ENCODE assay signal across 13 cellular contexts in the genomic region with DNA sequence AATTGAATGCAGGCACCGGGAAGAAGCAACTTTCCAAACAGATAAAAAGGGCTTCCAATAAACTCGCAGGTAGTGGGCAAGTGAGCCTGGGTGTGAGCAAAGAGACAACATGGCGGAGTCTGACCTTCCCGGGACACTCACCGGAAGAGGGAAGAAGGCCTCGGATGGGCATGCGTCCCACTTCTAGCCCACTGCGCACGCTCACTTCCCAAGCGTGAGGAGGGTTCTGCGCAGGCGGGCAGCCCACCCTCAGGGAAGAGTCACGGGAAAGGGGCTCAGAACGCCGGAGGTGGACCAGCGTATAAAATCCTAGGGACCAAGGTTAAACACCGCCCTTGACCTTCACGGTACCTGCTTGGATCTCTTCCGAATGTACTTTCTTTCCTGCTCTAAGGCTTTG.
A peak's percentile ranks its signal among the peaks of the same experiment; 100 is the strongest.
DNase-seq lines count a peak whose midpoint lies in the region; ATAC-seq and TF ChIP-seq lines count a peak whose summit lies in the region.
"Had no signal": no experiment of that assay in that cellular context is flagged by ENCODE, and none has a peak within 500 bp of the region (broad histone marks: within the 10 kb centered on the region; RNA-seq: fewer than 3 reads in every experiment).

No MANE protein-coding gene starts in this region.

- H3K9me3 ChIP-seq in endodermal cell (ENCODE audit: control insufficient read depth, low read length): no peaks in the 10 kb centered on the region

- H3K27me3 Mint-ChIP-seq in endodermal cell (ENCODE audit: insufficient read depth): peaks cover 6% of the 10 kb centered on the region
- peaks cover 43% of the 10 kb centered on the region for H3K27me3 Mint-ChIP-seq in osteocyte (ENCODE audit: unreplicated experiment)
- peaks cover 9% of the 10 kb centered on the region for H3K27me3 Mint-ChIP-seq in type B pancreatic cell
- H3K27me3 Mint-ChIP-seq: CD4-positive, CD25-positive, alpha-beta regulatory T cell had no signal

- no peaks in the 10 kb centered on the region for H3K27me3 ChIP-seq in endodermal cell (ENCODE audit: control insufficient read depth, insufficient read depth, low read length, poor library complexity, severe bottlenecking)

- H3K4me3 Mint-ChIP-seq in endodermal cell (no peak overlapping the region), osteocyte (ENCODE audit: unreplicated experiment) (no peak overlapping the region), type B pancreatic cell (no peak overlapping the region)
- H3K4me3 Mint-ChIP-seq: CD4-positive, CD25-positive, alpha-beta regulatory T cell had no signal

- no peak for ATAC-seq in HG02884 (IDR thresholded peaks at IDR 0.05; ENCODE audit: unreplicated experiment)
- ATAC-seq: HCT116 had no signal

- H3K36me3 Mint-ChIP-seq in endodermal cell (ENCODE audit: low read depth) (no peaks in the 10 kb centered on the region), osteocyte (ENCODE audit: unreplicated experiment) (no peaks in the 10 kb centered on the region), type B pancreatic cell (peaks cover 3% of the 10 kb centered on the region)
- H3K36me3 Mint-ChIP-seq: CD4-positive, CD25-positive, alpha-beta regulatory T cell had no signal

- TF ChIP-seq CTCF in endodermal cell (conservative IDR thresholded peaks at IDR 0.05): no peak
- no peak for TF ChIP-seq CTCF in osteocyte (IDR thresholded peaks at IDR 0.05)
- TF ChIP-seq CTCF in type B pancreatic cell (conservative IDR thresholded peaks at IDR 0.05): no peak

- H3K4me1 Mint-ChIP-seq in endodermal cell: peaks cover 3% of the 10 kb centered on the region
- peaks cover 17% of the 10 kb centered on the region for H3K4me1 Mint-ChIP-seq in osteocyte (ENCODE audit: unreplicated experiment)
- H3K4me1 Mint-ChIP-seq in type B pancreatic cell (ENCODE audit: unreplicated experiment): peaks cover 12% of the 10 kb centered on the region
- H3K4me1 Mint-ChIP-seq: CD4-positive, CD25-positive, alpha-beta regulatory T cell had no signal

- H3K9me3 Mint-ChIP-seq in endodermal cell (peaks cover 6% of the 10 kb centered on the region), osteocyte (ENCODE audit: unreplicated experiment) (no peaks in the 10 kb centered on the region), type B pancreatic cell (peaks cover 10% of the 10 kb centered on the region)

- H3K4me3 ChIP-seq in endodermal cell (ENCODE audit: low read length): no peak overlapping the region

- no peak overlapping the region for H3K27ac ChIP-seq in endodermal cell (ENCODE audit: low read depth, low read length)
- H3K27ac ChIP-seq: 22Rv1 had no signal

- DNase-seq in activated CD8-positive, alpha-beta memory T cell treated with anti-CD3 and anti-CD28 coated beads, Interleukin-2, amount 50 U/mL, for 48 hours: peak; percentile 25
- no peak for DNase-seq in activated CD8-positive, alpha-beta memory T cell treated with anti-CD3 and anti-CD28 coated beads, Interleukin-2, amount 50 U/mL, for 4 hours
- DNase-seq in endodermal cell: peak; percentile 24
- peak; percentile 64 for DNase-seq in osteocyte (ENCODE audit: extremely low spot score, unreplicated experiment)
- DNase-seq in type B pancreatic cell (ENCODE audit: extremely low spot score, unreplicated experiment): peak; percentile 51
- DNase-seq in NCI-H2081 (lab: John Stamatoyannopoulos, UW): no peak
- DNase-seq in NCI-H128 (lab: John Stamatoyannopoulos, UW; ENCODE audit: unreplicated experiment): no peak
- DNase-seq: CD4-positive, CD25-positive, alpha-beta regulatory T cell; DMS53; GF-D8 had no signal

- H3K9ac ChIP-seq in endodermal cell (ENCODE audit: extremely low read depth, low read length, poor library complexity, severe bottlenecking): no peak overlapping the region

- no peaks in the 10 kb centered on the region for H3K36me3 ChIP-seq in endodermal cell (ENCODE audit: control insufficient read depth, insufficient read depth, low read length)

- WGBS in endodermal cell (ENCODE audit: insufficient coverage in 1 of 2, insufficient read length in 1 of 2), 2 experiments: 95 to 99% methylated on average over 18 to 19 of the region's 19 CpGs

- no peak overlapping the region for H3K27ac Mint-ChIP-seq in endodermal cell
- H3K27ac Mint-ChIP-seq in osteocyte (ENCODE audit: unreplicated experiment): no peak overlapping the region
- H3K27ac Mint-ChIP-seq in type B pancreatic cell: no peak overlapping the region
- H3K27ac Mint-ChIP-seq: CD4-positive, CD25-positive, alpha-beta regulatory T cell had no signal

- no peaks in the 10 kb centered on the region for H3K4me1 ChIP-seq in endodermal cell (ENCODE audit: control insufficient read depth, insufficient read depth, low read length)

Comparison
In these comparisons a context has a peak if more than half of its experiments do, and no peak if none do; other contexts are left out.
1. DNase-seq: peak in activated CD8-positive, alpha-beta memory T cell treated with anti-CD3 and anti-CD28 coated beads, Interleukin-2, amount 50 U/mL, for 48 hours (single experiment), endodermal cell (single experiment), osteocyte (single experiment) and type B pancreatic cell (single experiment); none in activated CD8-positive, alpha-beta memory T cell treated with anti-CD3 and anti-CD28 coated beads, Interleukin-2, amount 50 U/mL, for 4 hours (single experiment), NCI-H2081 (0 of 2) and NCI-H128 (single experiment).